ENCODE assay signal across 1 cellular context in genomic region chr3:39330824-39331223, GRCh38.
TF ChIP-seq lines count a peak whose summit lies in the region.

No MANE protein-coding gene starts in this region.

TF ChIP-seq in GM12878, 131 proteins besides CTCF, POLR2A, EP300 and RAD21:
- TF ChIP-seq STAT3 (IDR thresholded peaks at IDR 0.05; ENCODE audit: low read depth, low read length): no peak
- TF ChIP-seq STAT1 (conservative IDR thresholded peaks at IDR 0.05): no peak
- no peak for TF ChIP-seq MEF2A (IDR thresholded peaks at IDR 0.05; ENCODE audit: insufficient read depth, low read depth, low read length)
- TF ChIP-seq ATF7 (IDR thresholded peaks at IDR 0.05; ENCODE audit: low read depth): no peak
